In the genomic region with DNA sequence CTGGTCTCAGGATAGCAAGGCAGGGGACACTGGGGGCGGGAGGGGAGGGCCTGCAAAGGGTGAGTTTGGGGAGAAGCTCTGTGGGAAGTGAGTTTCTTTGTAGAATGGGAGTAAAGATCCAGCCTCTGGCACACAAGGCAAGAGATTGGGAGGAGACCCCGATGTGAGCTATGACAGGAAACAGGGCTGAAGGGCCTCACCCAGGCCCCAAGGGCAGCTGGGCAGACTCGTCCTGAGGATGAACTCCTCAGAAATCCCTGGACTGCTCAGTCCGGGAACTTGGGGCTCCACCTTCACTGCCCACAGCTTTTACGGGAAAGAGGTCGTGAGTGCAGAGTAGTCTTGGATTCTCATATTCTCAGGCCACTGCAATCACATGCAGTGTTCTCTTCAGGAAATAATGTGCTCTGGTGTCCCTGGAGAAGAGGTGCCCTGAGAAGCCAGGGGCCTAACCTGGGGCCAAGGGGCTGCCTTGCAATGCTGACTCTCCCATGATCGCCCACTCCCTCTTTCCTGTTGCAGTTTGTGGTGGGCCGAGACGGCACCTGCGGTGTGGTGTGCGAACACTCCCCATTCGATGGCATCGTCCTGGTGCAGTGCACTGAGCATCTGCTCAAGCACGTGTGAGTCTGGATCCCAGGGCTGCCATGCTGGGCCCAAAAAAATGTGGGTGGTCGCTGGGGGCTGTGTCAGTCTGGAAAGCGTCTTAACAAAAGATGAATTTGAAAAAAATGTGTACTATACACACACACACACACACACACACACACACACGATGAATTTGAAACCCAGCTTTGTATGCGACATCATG, we compare ENCODE assay signal across 16 cellular contexts. TPM values are rescaled to one million over a fixed set of nuclear protein-coding genes. Genes with fewer than 3 reads are reported as not detected.
"Had no signal": no experiment of that assay in that cellular context is flagged by ENCODE, and none has a peak within 500 bp of the region (broad histone marks: within the 10 kb centered on the region; RNA-seq: fewer than 3 reads in every experiment).

No MANE protein-coding gene starts in this region.

- H3K36me3 Mint-ChIP-seq: activated naive CD4-positive, alpha-beta T cell treated with anti-CD3 and anti-CD28 coated beads, Interleukin-2, amount 50 U/mL, for 24 hours had no signal

- H3K4me1 Mint-ChIP-seq: activated naive CD4-positive, alpha-beta T cell treated with anti-CD3 and anti-CD28 coated beads, Interleukin-2, amount 50 U/mL, for 24 hours; nephron had no signal

- H3K4me3 ChIP-seq: adrenal gland, hepatocyte, psoas muscle, thoracic aorta, uterus had no signal

- H3K4me2 ChIP-seq: hepatocyte had no signal

- H3K4me1 ChIP-seq: adrenal gland, psoas muscle, uterus had no signal

- ATAC-seq: activated CD4-positive, alpha-beta T cell treated with anti-CD3 and anti-CD28 coated beads for 36 hours; esophagus mucosa; psoas muscle; sciatic nerve had no signal

- H3K27ac Mint-ChIP-seq: activated CD4-positive, alpha-beta T cell treated with anti-CD3 and anti-CD28 coated beads for 36 hours; activated naive CD4-positive, alpha-beta T cell treated with anti-CD3 and anti-CD28 coated beads, Interleukin-2, amount 50 U/mL, for 24 hours; activated T-helper 2 cell treated with anti-CD3 and anti-CD28 coated beads, Interferon-gamma antibody, Interleukin-2, Interleukin-4, amounts not matched to agents 10 μg/mL and 5 μg/mL and 100 μg/mL, durations not matched to agents 14 hours and 24 hours and 36 hours; nephron; T-helper 1 cell treated with Interleukin-12 subunit alpha and Interleukin-12 subunit beta and Interleukin-4 antibody, amounts not matched to agents 30 μg/mL and 1 μg/mL, for 36 hours had no signal

- H3K36me3 ChIP-seq: adrenal gland, thoracic aorta, uterus had no signal

- H3K27me3 ChIP-seq: adrenal gland, uterus had no signal

- H3K9me3 ChIP-seq: adrenal gland, psoas muscle, thoracic aorta, uterus had no signal

- H3K4me3 Mint-ChIP-seq: activated CD4-positive, alpha-beta T cell treated with anti-CD3 and anti-CD28 coated beads for 36 hours; activated naive CD4-positive, alpha-beta T cell treated with anti-CD3 and anti-CD28 coated beads, Interleukin-2, amount 50 U/mL, for 24 hours; nephron; T-helper 1 cell treated with Interleukin-12 subunit alpha and Interleukin-12 subunit beta and Interleukin-4 antibody, amounts not matched to agents 30 μg/mL and 1 μg/mL, for 36 hours had no signal

- DNase-seq: activated CD4-positive, alpha-beta T cell treated with anti-CD3 and anti-CD28 coated beads for 36 hours; kidney; mesendoderm; psoas muscle; uterus had no signal

- H2AFZ ChIP-seq: hepatocyte had no signal

- H3K27ac ChIP-seq: adrenal gland, hepatocyte, psoas muscle, thoracic aorta, uterus had no signal

- H3K9me3 Mint-ChIP-seq: activated naive CD4-positive, alpha-beta T cell treated with anti-CD3 and anti-CD28 coated beads, Interleukin-2, amount 50 U/mL, for 24 hours; activated T-helper 2 cell treated with anti-CD3 and anti-CD28 coated beads, Interferon-gamma antibody, Interleukin-2, Interleukin-4, amounts not matched to agents 10 μg/mL and 5 μg/mL and 100 μg/mL, durations not matched to agents 14 hours and 24 hours and 36 hours; nephron; T-helper 1 cell treated with Interleukin-12 subunit alpha and Interleukin-12 subunit beta and Interleukin-4 antibody, amounts not matched to agents 30 μg/mL and 1 μg/mL, for 36 hours had no signal

RNA-seq across cellular contexts. Expression of gene C10orf53, which starts 31.3 kb away (rescaled TPM):
- total RNA-seq: activated CD4-positive, alpha-beta T cell treated with anti-CD3 and anti-CD28 coated beads for 36 hours; activated T-helper 2 cell treated with anti-CD3 and anti-CD28 coated beads, Interferon-gamma antibody, Interleukin-2, Interleukin-4, amounts not matched to agents 10 μg/mL and 5 μg/mL and 100 μg/mL, durations not matched to agents 14 hours and 24 hours and 36 hours; adrenal gland; esophagus mucosa; hepatocyte; kidney; liver; osteoblast; psoas muscle; sciatic nerve; thoracic aorta; uterus had no signal
- polyA plus RNA-seq: adrenal gland, hepatocyte, liver, psoas muscle had no signal

RNA-seq across cellular contexts. Expression of gene CHAT, which starts 34.4 kb away (rescaled TPM):
- total RNA-seq: activated CD4-positive, alpha-beta T cell treated with anti-CD3 and anti-CD28 coated beads for 36 hours; adrenal gland; esophagus mucosa; kidney; liver; osteoblast; psoas muscle; sciatic nerve; thoracic aorta; uterus had no signal
- polyA plus RNA-seq: adrenal gland, hepatocyte, liver, psoas muscle had no signal

RNA-seq across cellular contexts. Expression of gene SLC18A3, which starts 38.1 kb away (rescaled TPM):
- total RNA-seq: activated CD4-positive, alpha-beta T cell treated with anti-CD3 and anti-CD28 coated beads for 36 hours; esophagus mucosa; kidney; liver; osteoblast; psoas muscle; sciatic nerve; thoracic aorta had no signal
- polyA plus RNA-seq: liver, psoas muscle had no signal
